18 cellular contexts compared by ENCODE assay signal in the genomic region with DNA sequence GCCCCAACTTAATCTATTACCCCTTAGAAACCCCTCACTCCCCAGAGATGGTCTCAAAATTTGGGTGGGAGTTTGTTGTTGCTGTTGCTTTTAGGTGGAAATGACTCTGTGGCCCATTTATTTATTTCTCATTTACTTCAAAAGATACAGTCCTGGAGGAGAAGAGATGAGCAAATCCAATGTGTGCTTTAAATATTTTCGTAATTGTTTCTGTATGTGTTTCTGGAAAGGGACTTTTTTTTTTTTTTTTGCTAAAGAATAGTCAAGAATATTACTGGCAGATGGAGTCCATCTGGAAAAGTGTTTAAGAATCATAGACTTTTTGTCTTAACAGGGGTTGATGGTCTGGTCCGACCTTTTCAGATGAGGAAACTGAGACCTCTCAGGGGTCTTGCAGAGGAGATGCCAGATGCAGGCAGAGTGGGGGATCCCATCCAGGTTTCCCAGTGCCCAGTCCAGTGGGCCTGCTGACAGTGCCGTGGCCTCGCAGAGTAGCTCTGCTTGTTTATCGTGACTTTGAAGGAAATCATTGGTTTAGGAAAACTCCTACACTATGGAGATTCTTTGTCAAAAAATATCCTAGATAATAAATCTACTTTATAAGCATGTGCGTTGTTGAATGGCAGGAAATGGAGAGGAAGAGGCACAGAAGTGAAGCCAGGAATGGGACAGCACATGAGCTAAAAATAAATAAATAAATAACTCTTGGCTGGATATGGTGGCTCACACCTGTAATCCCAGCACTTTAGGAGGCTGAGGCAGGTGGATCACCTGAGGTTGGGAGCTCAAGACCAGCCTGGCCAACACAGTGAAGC.
DNase-seq lines count a peak whose midpoint lies in the region; ATAC-seq, FAIRE-seq and TF ChIP-seq lines count a peak whose summit lies in the region.
"Had no signal": no experiment of that assay in that cellular context is flagged by ENCODE, and none has a peak within 500 bp of the region (broad histone marks: within the 10 kb centered on the region; RNA-seq: fewer than 3 reads in every experiment).

No MANE protein-coding gene starts in this region.

- ATAC-seq in IMR-90 (ENCODE audit: low read depth), result no peak

- H3K27me3 ChIP-seq in BJ (ENCODE audit: control insufficient read depth, insufficient read depth, low read length) (no peaks in the 10 kb centered on the region), IMR-90 (ENCODE audit: control insufficient read depth, insufficient read depth, low read length) (no peaks in the 10 kb centered on the region), mesenchymal stem cell (ENCODE audit: control insufficient read depth in 1 of 2, insufficient read depth in 1 of 2, low read length in 2 of 2) (no peaks in the 10 kb centered on the region)
- H3K27me3 ChIP-seq: SJCRH30 had no signal

- H3K9ac ChIP-seq in IMR-90 (ENCODE audit: low read depth, low read length) (no peak overlapping the region), mesenchymal stem cell (ENCODE audit: low read length) (no peak overlapping the region)
- H3K9ac ChIP-seq: KMS-11 had no signal

- H2AFZ ChIP-seq in IMR-90 (replicated peaks; ENCODE audit: low read length, poor library complexity), result no peak overlapping the region
- H2AFZ ChIP-seq in mesenchymal stem cell (ENCODE audit: low read depth, low read length), result no peak overlapping the region
- H2AFZ ChIP-seq: PC-9 had no signal

- in situ Hi-C loops in IMR-90 (cut with MboI; ENCODE audit: low sequenced_read_pairs), result no loop called here

- CTCF ChIA-PET in BJ (lab: Yijun Ruan, JAX), result no interaction called here
- CTCF ChIA-PET in IMR-90 (lab: Yijun Ruan, JAX), result no interaction called here

- no peak overlapping the region for H2BK5ac ChIP-seq in IMR-90 (ENCODE audit: low read depth, low read length, poor library complexity, severe bottlenecking)
- H2BK5ac ChIP-seq in mesenchymal stem cell (ENCODE audit: low read depth, low read length, poor library complexity, severe bottlenecking), result peak overlapping the region; percentile 40

- BruUV-seq in IMR-90 (replicated peaks; lab: Mats Ljungman, UMichigan), result no TSS peak

- DNase-seq in BJ (ENCODE audit: low read depth) (peak; percentile 62), IMR-90 (no peak), epidermal melanocyte (ENCODE audit: insufficient read length, low spot score) (peak; percentile 52), mesenchymal stem cell (no peak), MV-4-11 (lab: John Stamatoyannopoulos, UW) (no peak), GM12891 (ENCODE audit: insufficient read length, low spot score) (no peak), NCI-H2196 (lab: John Stamatoyannopoulos, UW; ENCODE audit: unreplicated experiment) (no peak), posterior cingulate gyrus (no peak)
- DNase-seq: CD4-positive, CD25-positive, alpha-beta regulatory T cell; COR-L47; H7; NCI-H1417 treated with DMSO at 0.1 percent for 48 hours; NCI-H187 treated with DMSO at 0.1 percent for 48 hours; NCI-H345; NCI-H524 treated with DMSO at 0.1 percent for 48 hours; PC-9; SJCRH30 had no signal

- H3K56ac ChIP-seq in IMR-90 (ENCODE audit: extremely low read depth, insufficient read depth, low read length), result no peak overlapping the region

- H3K4me3 ChIP-seq in BJ (ENCODE audit: low read depth, low read length), result no peak overlapping the region
- no peak overlapping the region for H3K4me3 ChIP-seq in IMR-90 (ENCODE audit: insufficient read depth, low read depth, low read length)
- H3K4me3 ChIP-seq in mesenchymal stem cell (ENCODE audit: insufficient read depth in 1 of 2, low read depth in 1 of 2, low read length in 2 of 2), result no peak overlapping the region
- H3K4me3 ChIP-seq: PC-9, SJCRH30 had no signal

- H2BK12ac ChIP-seq in mesenchymal stem cell (ENCODE audit: low read length in 2 of 2), result peak overlapping the region; percentile 69 to 93

- peak overlapping the region; percentile 7; the same call in 1 of the 2 replicates for H2BK120ac ChIP-seq in IMR-90 (ENCODE audit: low read depth, low read length)
- no peak overlapping the region for H2BK120ac ChIP-seq in mesenchymal stem cell (ENCODE audit: low read depth, low read length)

- 30% methylated on average over 2 of the region's 6 CpGs; no CpG with 5 or more reads in 1 of the 2 experiments for WGBS in IMR-90 (ENCODE audit: extremely low coverage in 2 of 2, insufficient read length in 1 of 2), 2 experiments
- WGBS in mesenchymal stem cell, result 83% methylated on average over 2 of the region's 6 CpGs

- H3K79me1 ChIP-seq in IMR-90 (ENCODE audit: low read depth in 1 of 2, low read length in 2 of 2) (no peaks in the 10 kb centered on the region), mesenchymal stem cell (replicated peaks; ENCODE audit: low read length, poor library complexity, severe bottlenecking) (no peaks in the 10 kb centered on the region)

- H3K9me3 ChIP-seq in IMR-90 (ENCODE audit: control insufficient read depth, insufficient read depth, low read length) (no peaks in the 10 kb centered on the region), mesenchymal stem cell (ENCODE audit: control insufficient read depth, low read length) (no peaks in the 10 kb centered on the region)
- H3K9me3 ChIP-seq: SJCRH30 had no signal

- no peak for TF ChIP-seq CTCF in BJ (IDR thresholded peaks at IDR 0.05; ENCODE audit: insufficient read depth, low read depth, low read length)
- no peak for TF ChIP-seq CTCF in IMR-90 (conservative IDR thresholded peaks at IDR 0.05; ENCODE audit: low read depth, low read length)

- no peak overlapping the region for H2AK9ac ChIP-seq in IMR-90 (replicated peaks; ENCODE audit: low read depth, low read length, poor library complexity)

- H3K27ac ChIP-seq in IMR-90 (ENCODE audit: insufficient read depth, low read length), result peak overlapping the region; percentile 77; the same call in 1 of the 2 replicates
- H3K27ac ChIP-seq in mesenchymal stem cell (ENCODE audit: low read length, poor library complexity, severe bottlenecking), result no peak overlapping the region
- H3K27ac ChIP-seq: KMS-11, PC-9, SJCRH30 had no signal

- TF ChIP-seq POLR2A in IMR-90 (IDR thresholded peaks at IDR 0.05; ENCODE audit: low read depth, low read length) (no peak), GM12891 (IDR thresholded peaks at IDR 0.05; ENCODE audit: low read depth, low read length) (no peak)

- POLR2A ChIA-PET in BJ (lab: Charles Lee), result no interaction called here
- POLR2A ChIA-PET in IMR-90 (lab: Charles Lee; ENCODE audit: unreplicated experiment), result no interaction called here

- FAIRE-seq in GM12891 (lab: Jason Lieb, UNC), result no peak

- H2BK15ac ChIP-seq in IMR-90 (ENCODE audit: low read depth, low read length), result peak overlapping the region; percentile 15; the same call in 1 of the 3 replicates
- H2BK15ac ChIP-seq in mesenchymal stem cell (ENCODE audit: low read depth, poor library complexity, severe bottlenecking), result no peak overlapping the region

- H3K4me2 ChIP-seq in IMR-90 (ENCODE audit: low read depth, low read length) (no peak overlapping the region), mesenchymal stem cell (ENCODE audit: low read length, poor library complexity, severe bottlenecking) (no peak overlapping the region)
- H3K4me2 ChIP-seq: KMS-11, PC-9 had no signal

- peak overlapping the region in 1 of 2 experiments; percentile 36; a peak in 1 of 4 replicates for H4K8ac ChIP-seq in IMR-90 (ENCODE audit: low read depth in 2 of 2, low read length in 2 of 2)
- H4K8ac ChIP-seq in mesenchymal stem cell (ENCODE audit: low read length), result peak overlapping the region; percentile 27

- peak overlapping the region; percentile 37; the same call in 1 of the 2 replicates for H4K91ac ChIP-seq in IMR-90 (ENCODE audit: insufficient read depth, low read depth, low read length)
- no peak overlapping the region for H4K91ac ChIP-seq in mesenchymal stem cell (ENCODE audit: low read length)

- H3K18ac ChIP-seq in IMR-90 (ENCODE audit: low read depth, low read length) (peak overlapping the region; percentile 66), mesenchymal stem cell (ENCODE audit: low read depth in 1 of 2, low read length in 2 of 2) (peak overlapping the region in 1 of 2 experiments; percentile 58)

- H3K36me3 ChIP-seq in BJ (ENCODE audit: control insufficient read depth, insufficient read depth, low read length) (no peaks in the 10 kb centered on the region), IMR-90 (ENCODE audit: control insufficient read depth, insufficient read depth, low read length) (no peaks in the 10 kb centered on the region), mesenchymal stem cell (ENCODE audit: control insufficient read depth in 1 of 2, insufficient read depth in 2 of 2, low read depth in 1 of 2, low read length in 2 of 2) (no peaks in the 10 kb centered on the region)
- H3K36me3 ChIP-seq: SJCRH30 had no signal

- no peak overlapping the region for H3K14ac ChIP-seq in IMR-90 (replicated peaks; ENCODE audit: low read depth, low read length)
- H3K14ac ChIP-seq in mesenchymal stem cell (ENCODE audit: low read length in 2 of 2), result no peak overlapping the region

- TF ChIP-seq RAD21 in IMR-90 (IDR thresholded peaks at IDR 0.05; ENCODE audit: low read length), result no peak

- peaks cover 20% of the 10 kb centered on the region for H3K9me1 ChIP-seq in IMR-90 (ENCODE audit: insufficient read depth, low read length)

- H3K4me1 ChIP-seq in IMR-90 (ENCODE audit: control insufficient read depth, insufficient read depth, low read length), result peaks cover 21% of the 10 kb centered on the region
- H3K4me1 ChIP-seq in mesenchymal stem cell (ENCODE audit: control insufficient read depth, insufficient read depth, low read depth, low read length), result peaks cover 3% of the 10 kb centered on the region

- dilution Hi-C loops in IMR-90 (cut with HindIII; ENCODE audit: low sequenced_read_pairs, unreplicated experiment), result no loop called here

- H3K23ac ChIP-seq in IMR-90 (ENCODE audit: low read depth, low read length), result no peak overlapping the region
- H3K23ac ChIP-seq in mesenchymal stem cell (ENCODE audit: low read length in 2 of 2), result no peak overlapping the region

- H2AK5ac ChIP-seq in IMR-90 (ENCODE audit: low read depth, low read length) (no peak overlapping the region), mesenchymal stem cell (ENCODE audit: low read length, severe bottlenecking) (no peak overlapping the region)

- 0 out of 2 replicates have a peak overlapping the region, but pooled peaks have one; percentile 18 for H2BK20ac ChIP-seq in IMR-90 (ENCODE audit: low read depth, low read length)

- no peaks in the 10 kb centered on the region for H4K20me1 ChIP-seq in IMR-90 (ENCODE audit: insufficient read depth, low read length)

- H4K5ac ChIP-seq in IMR-90 (ENCODE audit: low read depth, low read length), result no peak overlapping the region; the same call in 1 of the 2 replicates

- intact Hi-C loops in IMR-90 (cut with micrococcal nuclease) (no loop called here), posterior cingulate gyrus (cut with DNase I) (no loop called here)

- H3K4ac ChIP-seq in IMR-90 (ENCODE audit: low read depth, low read length), result 0 out of 2 replicates have a peak overlapping the region, but pooled peaks have one; percentile 6
- H3K4ac ChIP-seq in mesenchymal stem cell (ENCODE audit: low read depth in 1 of 2, low read length in 2 of 2), result no peak overlapping the region

TF ChIP-seq in IMR-90, 13 proteins besides CTCF, POLR2A, EP300 and RAD21 (continues in another document):
- TF ChIP-seq SMC3 (IDR thresholded peaks at IDR 0.05; ENCODE audit: low read depth, low read length), result no peak

TF ChIP-seq in GM12891, 5 proteins besides CTCF, POLR2A, EP300 and RAD21 (continues in another document):
- TF ChIP-seq SPI1 (IDR thresholded peaks at IDR 0.05; ENCODE audit: low read depth, low read length), result no peak
- no peak for TF ChIP-seq PAX5 (IDR thresholded peaks at IDR 0.05; ENCODE audit: insufficient read depth, low read length, severe bottlenecking)

Comparison
In these comparisons a context has a peak if more than half of its experiments do, and no peak if none do; other contexts are left out.
1. DNase-seq: peak in BJ (single experiment) and epidermal melanocyte (single experiment); none in IMR-90 (single experiment), mesenchymal stem cell (single experiment), MV-4-11 (single experiment), GM12891 (single experiment), NCI-H2196 (single experiment) and posterior cingulate gyrus (0 of 10).